9 cellular contexts compared by ENCODE assay signal in the genomic region with DNA sequence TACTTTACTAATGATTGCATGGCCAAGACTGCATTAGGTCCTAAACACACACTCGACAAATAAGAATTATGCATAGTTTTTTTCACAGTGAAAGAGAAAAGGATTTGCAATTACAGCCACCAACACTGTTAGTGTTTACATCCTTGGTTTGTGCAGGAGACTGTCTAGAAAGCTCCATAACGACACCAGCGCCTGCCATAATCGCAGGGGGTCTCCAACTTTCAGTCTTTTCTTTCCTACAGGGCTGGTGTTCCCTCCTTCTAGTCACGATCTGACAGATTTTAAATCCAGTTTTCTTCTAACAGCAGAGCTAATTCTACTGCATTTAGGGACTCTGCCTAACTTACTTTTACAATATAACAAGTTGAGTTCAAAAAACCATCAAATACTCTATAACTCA. TPM values are rescaled to one million over a fixed set of nuclear protein-coding genes. Genes with fewer than 3 reads are reported as not detected.
DNase-seq lines count a peak whose midpoint lies in the region; ATAC-seq and TF ChIP-seq lines count a peak whose summit lies in the region.
"Had no signal": no experiment of that assay in that cellular context is flagged by ENCODE, and none has a peak within 500 bp of the region (broad histone marks: within the 10 kb centered on the region; RNA-seq: fewer than 3 reads in every experiment).

No MANE protein-coding gene starts in this region.

- no peak for DNase-seq in heart left ventricle
- no peak for DNase-seq in left cardiac atrium
- no peak for DNase-seq in naive thymus-derived CD8-positive, alpha-beta T cell
- no peak for DNase-seq in upper lobe of left lung
- DNase-seq in NCI-H2081 (lab: John Stamatoyannopoulos, UW): no peak
- DNase-seq in NCI-H774 (lab: John Stamatoyannopoulos, UW): no peak

- ATAC-seq in heart left ventricle: no peak
- ATAC-seq in left cardiac atrium: no peak
- no peak for ATAC-seq in naive thymus-derived CD8-positive, alpha-beta T cell
- ATAC-seq in upper lobe of left lung (ENCODE audit: low FRiP score in 2 of 2): no peak
- no peak for ATAC-seq in GM21367 (IDR thresholded peaks at IDR 0.05; ENCODE audit: unreplicated experiment)

- no peaks in the 10 kb centered on the region for H3K9me3 Mint-ChIP-seq in naive thymus-derived CD8-positive, alpha-beta T cell

- no peak for TF ChIP-seq EP300 in upper lobe of left lung (IDR thresholded peaks at IDR 0.05)

- H3K27me3 Mint-ChIP-seq in naive thymus-derived CD8-positive, alpha-beta T cell: no peaks in the 10 kb centered on the region

- POLR2A ChIA-PET in naive thymus-derived CD8-positive, alpha-beta T cell (lab: Charles Lee): interaction anchor here (1.1 to 1.6 kb wide), 2 partner anchors 57 to 138 kb away, joined by 4 to 6 read pairs; a partner anchor contains a TSS

- H3K36me3 Mint-ChIP-seq in naive thymus-derived CD8-positive, alpha-beta T cell: peaks cover 0 to 8% (median 2%) of the 10 kb centered on the region in 3 donors

- H3K36me3 ChIP-seq in heart left ventricle: no peaks in the 10 kb centered on the region
- no peaks in the 10 kb centered on the region for H3K36me3 ChIP-seq in duodenal mucosa (ENCODE audit: control insufficient read depth in 1 of 2, insufficient read depth in 2 of 2, low read length in 2 of 2)
- H3K36me3 ChIP-seq in upper lobe of left lung: no peaks in the 10 kb centered on the region

- intact Hi-C loops in heart left ventricle (cut with DNase I) (no loop called here), left cardiac atrium (cut with DNase I) (no loop called here)

- H3K9me3 ChIP-seq in heart left ventricle (no peaks in the 10 kb centered on the region), duodenal mucosa (ENCODE audit: control insufficient read depth in 1 of 2, low read length in 2 of 2) (no peaks in the 10 kb centered on the region), upper lobe of left lung (no peaks in the 10 kb centered on the region)

- peak overlapping the region in 1 of 2 donors; percentile 60 for H3K9ac ChIP-seq in duodenal mucosa (ENCODE audit: low read depth in 1 of 2, low read length in 2 of 2)

- H3K4me1 ChIP-seq in heart left ventricle (peaks cover 4 to 37% (median 15%) of the 10 kb centered on the region in 12 donors), duodenal mucosa (ENCODE audit: control insufficient read depth in 1 of 2, insufficient read depth in 2 of 2, low read length in 2 of 2) (peaks cover 19% of the 10 kb centered on the region in 2 donors), upper lobe of left lung (peaks cover 9 to 29% (median 21%) of the 10 kb centered on the region in 4 donors)

- peak overlapping the region in 9 of 10 donors; percentile 22 to 90 (median 77) for H3K27ac Mint-ChIP-seq in naive thymus-derived CD8-positive, alpha-beta T cell

- peak overlapping the region; percentile 56 to 88 (median 80) for H3K27ac ChIP-seq in heart left ventricle
- H3K27ac ChIP-seq in duodenal mucosa (ENCODE audit: low read depth, low read length): peak overlapping the region; percentile 42
- peak overlapping the region; percentile 45 to 76 (median 60) for H3K27ac ChIP-seq in upper lobe of left lung
- H3K27ac ChIP-seq: C4-2B had no signal

- peak overlapping the region; percentile 33 to 89 (median 82) for H3K4me3 Mint-ChIP-seq in naive thymus-derived CD8-positive, alpha-beta T cell

- TF ChIP-seq POLR2A in heart left ventricle (IDR thresholded peaks at IDR 0.05) (no peak), upper lobe of left lung (IDR thresholded peaks at IDR 0.05) (no peak)

- no peaks in the 10 kb centered on the region for H3K27me3 ChIP-seq in heart left ventricle
- no peaks in the 10 kb centered on the region for H3K27me3 ChIP-seq in duodenal mucosa (ENCODE audit: control insufficient read depth in 1 of 2, insufficient read depth in 2 of 2, low read length in 2 of 2)
- H3K27me3 ChIP-seq in upper lobe of left lung: no peaks in the 10 kb centered on the region

- 31 to 51% (median 42%) methylated on average over 5 of the region's 5 CpGs for WGBS in heart left ventricle, 4 donors
- WGBS in upper lobe of left lung, 2 donors: 66 to 70% methylated on average over 5 of the region's 5 CpGs

- H3K4me3 ChIP-seq in heart left ventricle (peak overlapping the region in 11 of 12 donors; percentile 27 to 70 (median 56)), duodenal mucosa (ENCODE audit: low read depth in 1 of 2, low read length in 2 of 2) (peak overlapping the region in 1 of 2 donors; percentile 79), upper lobe of left lung (peak overlapping the region in 1 of 4 donors; percentile 53)

- TF ChIP-seq CTCF in heart left ventricle (IDR thresholded peaks at IDR 0.05): no peak
- TF ChIP-seq CTCF in upper lobe of left lung (IDR thresholded peaks at IDR 0.05): no peak

- peaks cover 12 to 44% (median 40%) of the 10 kb centered on the region in 4 donors for H3K4me1 Mint-ChIP-seq in naive thymus-derived CD8-positive, alpha-beta T cell

RNA-seq across cellular contexts. Expression of a gene that starts 58.0 kb away (rescaled TPM):
- total RNA-seq in heart left ventricle (100 to 1,000 TPM in 1 of 9 donors, 10 to 100 TPM in 8; 53.2 to 111 (median 80.5) TPM), left cardiac atrium (10 to 100 TPM; 52.9 to 61.4 TPM), upper lobe of left lung (10 to 100 TPM; 41.2 to 99.5 (median 64.0) TPM)
- polyA plus RNA-seq in heart left ventricle: 10 to 100 TPM; 13.3 to 26.9 TPM
- total RNA-seq in naive thymus-derived CD8-positive, alpha-beta T cell: 10 to 100 TPM; 59.3 to 60.9 TPM
- 1 to 10 TPM; 4.9 to 6.8 (median 6.0) TPM for polyA plus RNA-seq in naive thymus-derived CD8-positive, alpha-beta T cell
